In genomic region chr14:98924046-98924445, GRCh38 we compare ENCODE assay signal across 32 cellular contexts.
"Had no signal": no experiment of that assay in that cellular context is flagged by ENCODE, and none has a peak within 500 bp of the region (broad histone marks: within the 10 kb centered on the region; RNA-seq: fewer than 3 reads in every experiment).

No MANE protein-coding gene starts in this region.

- H3K4me3 ChIP-seq: colonic mucosa, esophagus muscularis mucosa, gastroesophageal sphincter, heart left ventricle, hepatocyte, lung, mucosa of descending colon, neural progenitor cell, prostate gland, right atrium auricular region, skin epidermis, stomach, testis, tibial nerve, upper lobe of right lung, uterus had no signal

- H3K4me1 Mint-ChIP-seq: memory B cell; mesothelial cell of epicardium; naive B cell; nephron; stimulated activated effector memory CD8-positive, alpha-beta T cell treated with anti-CD3 and anti-CD28 coated beads, Interleukin-12 subunit alpha, Interleukin-12 subunit beta, amount 100 ng/mL, for 72 hours had no signal

- H3K27ac Mint-ChIP-seq: dendritic cell treated with granulocyte-macrophage colony-stimulating factor and Interleukin-4, amounts not matched to agents 40 ng/mL and 50 ng/mL, for 4 days; memory B cell; mesothelial cell of epicardium; nephron; neural progenitor cell; stimulated activated effector memory CD8-positive, alpha-beta T cell treated with anti-CD3 and anti-CD28 coated beads, Interleukin-12 subunit alpha, Interleukin-12 subunit beta, amount 100 ng/mL, for 72 hours had no signal

- ATAC-seq: foreskin keratinocyte; gastroesophageal sphincter; heart left ventricle; left lobe of liver; mucosa of descending colon; stimulated activated effector memory CD8-positive, alpha-beta T cell treated with anti-CD3 and anti-CD28 coated beads, Interleukin-12 subunit alpha, Interleukin-12 subunit beta, amount 100 ng/mL, for 72 hours; upper lobe of right lung had no signal

- H3K36me3 Mint-ChIP-seq: memory B cell; mesothelial cell of epicardium; stimulated activated effector memory CD8-positive, alpha-beta T cell treated with anti-CD3 and anti-CD28 coated beads, Interleukin-12 subunit alpha, Interleukin-12 subunit beta, amount 100 ng/mL, for 72 hours had no signal

- H3K36me3 ChIP-seq: colonic mucosa, esophagus muscularis mucosa, gastroesophageal sphincter, heart left ventricle, neural progenitor cell, prostate gland, right atrium auricular region, stomach, tibial nerve, upper lobe of right lung, uterus had no signal

- H3K27me3 ChIP-seq: colonic mucosa, esophagus muscularis mucosa, foreskin keratinocyte, gastroesophageal sphincter, hepatocyte, neural progenitor cell, right atrium auricular region, stomach, testis, tibial nerve, upper lobe of right lung, uterus had no signal

- DNase-seq: colonic mucosa; effector CD8-positive, alpha-beta T cell; foreskin keratinocyte; heart left ventricle; kidney; mucosa of descending colon; naive B cell; stimulated activated CD4-positive, alpha-beta T cell treated with anti-CD3 and anti-CD28 coated beads, Interleukin-12 subunit alpha, Interleukin-12 subunit beta, amount 100 ng/mL, for 4 hours; stimulated activated CD4-positive, alpha-beta T cell treated with anti-CD3 and anti-CD28 coated beads, Interleukin-1b, Interleukin-23, amount 100 ng/mL, for 48 hours; stimulated activated CD4-positive, alpha-beta T cell treated with anti-CD3 and anti-CD28 coated beads, Interleukin-4, amount 100 ng/mL, for 24 hours; stimulated activated naive CD4-positive, alpha-beta T cell treated with Interleukin-2 at 50 U/mL for 16 hours; stomach; testis; upper lobe of right lung; uterus had no signal

- H3K27me3 Mint-ChIP-seq: memory B cell, naive B cell had no signal

- H3K27ac ChIP-seq: colonic mucosa, esophagus muscularis mucosa, foreskin keratinocyte, gastroesophageal sphincter, heart left ventricle, hepatocyte, neural progenitor cell, parathyroid adenoma, prostate gland, right atrium auricular region, skin epidermis, stomach, testis, tibial nerve, upper lobe of right lung, uterus had no signal

- FAIRE-seq: endothelial cell of umbilical vein, kidney had no signal

- H3K9me3 Mint-ChIP-seq: stimulated activated effector memory CD8-positive, alpha-beta T cell treated with anti-CD3 and anti-CD28 coated beads, Interleukin-12 subunit alpha, Interleukin-12 subunit beta, amount 100 ng/mL, for 72 hours had no signal

- H3K9me3 ChIP-seq: colonic mucosa, heart left ventricle, mucosa of descending colon, prostate gland, testis, upper lobe of right lung, uterus had no signal

- H3K4me1 ChIP-seq: colonic mucosa, esophagus muscularis mucosa, foreskin keratinocyte, gastroesophageal sphincter, heart left ventricle, parathyroid adenoma, prostate gland, right atrium auricular region, stomach, testis, tibial nerve, upper lobe of right lung, uterus had no signal

- H3K4me3 Mint-ChIP-seq: dendritic cell treated with granulocyte-macrophage colony-stimulating factor and Interleukin-4, amounts not matched to agents 40 ng/mL and 50 ng/mL, for 4 days; memory B cell; mesothelial cell of epicardium; naive B cell; nephron; neural progenitor cell; stimulated activated effector memory CD8-positive, alpha-beta T cell treated with anti-CD3 and anti-CD28 coated beads, Interleukin-12 subunit alpha, Interleukin-12 subunit beta, amount 100 ng/mL, for 72 hours had no signal
